2 cellular contexts compared by ENCODE assay signal in genomic region chr2:127417406-127417805, GRCh38.
TF ChIP-seq lines count a peak whose summit lies in the region.

No MANE protein-coding gene starts in this region.

TF ChIP-seq in IMR-90, 13 proteins besides CTCF, POLR2A, EP300 and RAD21:
- TF ChIP-seq CHD1 (IDR thresholded peaks at IDR 0.05; ENCODE audit: low read depth, low read length) = no peak
- TF ChIP-seq, protein P1, sequence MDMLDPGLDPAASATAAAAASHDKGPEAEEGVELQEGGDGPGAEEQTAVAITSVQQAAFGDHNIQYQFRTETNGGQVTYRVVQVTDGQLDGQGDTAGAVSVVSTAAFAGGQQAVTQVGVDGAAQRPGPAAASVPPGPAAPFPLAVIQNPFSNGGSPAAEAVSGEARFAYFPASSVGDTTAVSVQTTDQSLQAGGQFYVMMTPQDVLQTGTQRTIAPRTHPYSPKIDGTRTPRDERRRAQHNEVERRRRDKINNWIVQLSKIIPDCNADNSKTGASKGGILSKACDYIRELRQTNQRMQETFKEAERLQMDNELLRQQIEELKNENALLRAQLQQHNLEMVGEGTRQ (IDR thresholded peaks at IDR 0.05; ENCODE audit: low read depth, low read length) = no peak
- no peak for TF ChIP-seq MXI1 (IDR thresholded peaks at IDR 0.05; ENCODE audit: borderline replicate concordance, low read depth, low read length)
- TF ChIP-seq SMC3 (IDR thresholded peaks at IDR 0.05; ENCODE audit: low read depth, low read length) = no peak
- no peak for TF ChIP-seq MAZ (IDR thresholded peaks at IDR 0.05; ENCODE audit: borderline replicate concordance, low read depth, low read length)
- TF ChIP-seq NFE2L2 (IDR thresholded peaks at IDR 0.05; ENCODE audit: low read depth, low read length) = no peak
- no peak for TF ChIP-seq BHLHE40 (IDR thresholded peaks at IDR 0.05; ENCODE audit: low read depth, low read length)
- no peak for TF ChIP-seq FOS (IDR thresholded peaks at IDR 0.05; ENCODE audit: low read depth, low read length)
- no peak for TF ChIP-seq RCOR1 (IDR thresholded peaks at IDR 0.05; ENCODE audit: insufficient replicate concordance, low read length)
- TF ChIP-seq CEBPB (IDR thresholded peaks at IDR 0.05; ENCODE audit: low read depth, low read length) = no peak
- TF ChIP-seq RFX5 (IDR thresholded peaks at IDR 0.05; ENCODE audit: low read depth, low read length) = no peak
- TF ChIP-seq MAFK (IDR thresholded peaks at IDR 0.05; ENCODE audit: low read depth, low read length) = no peak
- TF ChIP-seq ELK1 (IDR thresholded peaks at IDR 0.05; ENCODE audit: borderline replicate concordance, low read depth, low read length) = no peak

TF ChIP-seq in HepG2, 621 proteins besides CTCF, POLR2A, EP300 and RAD21:
- TF ChIP-seq ZNF274 (CRISPR knock-in tag; IDR thresholded peaks at IDR 0.05) (no peak), SP2 (CRISPR knock-in tag; IDR thresholded peaks at IDR 0.05) (0 out of 2 replicates have a peak, but pooled peaks have one; percentile 8), THRA (CRISPR knock-in tag; IDR thresholded peaks at IDR 0.05; ENCODE audit: borderline replicate concordance) (no peak), ZNF605 (CRISPR knock-in tag; IDR thresholded peaks at IDR 0.05) (0 out of 2 replicates have a peak, but pooled peaks have one; percentile 1), IRX3 (CRISPR knock-in tag; IDR thresholded peaks at IDR 0.05; ENCODE audit: borderline replicate concordance, low read depth) (0 out of 2 replicates have a peak, but pooled peaks have one; percentile 34), ZNF674 (CRISPR knock-in tag; IDR thresholded peaks at IDR 0.05; ENCODE audit: low read depth) (no peak), ZNF891 (CRISPR knock-in tag; IDR thresholded peaks at IDR 0.05) (0 out of 2 replicates have a peak, but pooled peaks have one; percentile 35)
- TF ChIP-seq, protein P2, sequence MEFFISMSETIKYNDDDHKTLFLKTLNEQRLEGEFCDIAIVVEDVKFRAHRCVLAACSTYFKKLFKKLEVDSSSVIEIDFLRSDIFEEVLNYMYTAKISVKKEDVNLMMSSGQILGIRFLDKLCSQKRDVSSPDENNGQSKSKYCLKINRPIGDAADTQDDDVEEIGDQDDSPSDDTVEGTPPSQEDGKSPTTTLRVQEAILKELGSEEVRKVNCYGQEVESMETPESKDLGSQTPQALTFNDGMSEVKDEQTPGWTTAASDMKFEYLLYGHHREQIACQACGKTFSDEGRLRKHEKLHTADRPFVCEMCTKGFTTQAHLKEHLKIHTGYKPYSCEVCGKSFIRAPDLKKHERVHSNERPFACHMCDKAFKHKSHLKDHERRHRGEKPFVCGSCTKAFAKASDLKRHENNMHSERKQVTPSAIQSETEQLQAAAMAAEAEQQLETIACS (CRISPR knock-in tag; IDR thresholded peaks at IDR 0.05) = no peak
- TF ChIP-seq, protein P3, sequence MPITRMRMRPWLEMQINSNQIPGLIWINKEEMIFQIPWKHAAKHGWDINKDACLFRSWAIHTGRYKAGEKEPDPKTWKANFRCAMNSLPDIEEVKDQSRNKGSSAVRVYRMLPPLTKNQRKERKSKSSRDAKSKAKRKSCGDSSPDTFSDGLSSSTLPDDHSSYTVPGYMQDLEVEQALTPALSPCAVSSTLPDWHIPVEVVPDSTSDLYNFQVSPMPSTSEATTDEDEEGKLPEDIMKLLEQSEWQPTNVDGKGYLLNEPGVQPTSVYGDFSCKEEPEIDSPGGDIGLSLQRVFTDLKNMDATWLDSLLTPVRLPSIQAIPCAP (CRISPR knock-in tag; IDR thresholded peaks at IDR 0.05; ENCODE audit: low read depth) = no peak
- TF ChIP-seq, protein P4, sequence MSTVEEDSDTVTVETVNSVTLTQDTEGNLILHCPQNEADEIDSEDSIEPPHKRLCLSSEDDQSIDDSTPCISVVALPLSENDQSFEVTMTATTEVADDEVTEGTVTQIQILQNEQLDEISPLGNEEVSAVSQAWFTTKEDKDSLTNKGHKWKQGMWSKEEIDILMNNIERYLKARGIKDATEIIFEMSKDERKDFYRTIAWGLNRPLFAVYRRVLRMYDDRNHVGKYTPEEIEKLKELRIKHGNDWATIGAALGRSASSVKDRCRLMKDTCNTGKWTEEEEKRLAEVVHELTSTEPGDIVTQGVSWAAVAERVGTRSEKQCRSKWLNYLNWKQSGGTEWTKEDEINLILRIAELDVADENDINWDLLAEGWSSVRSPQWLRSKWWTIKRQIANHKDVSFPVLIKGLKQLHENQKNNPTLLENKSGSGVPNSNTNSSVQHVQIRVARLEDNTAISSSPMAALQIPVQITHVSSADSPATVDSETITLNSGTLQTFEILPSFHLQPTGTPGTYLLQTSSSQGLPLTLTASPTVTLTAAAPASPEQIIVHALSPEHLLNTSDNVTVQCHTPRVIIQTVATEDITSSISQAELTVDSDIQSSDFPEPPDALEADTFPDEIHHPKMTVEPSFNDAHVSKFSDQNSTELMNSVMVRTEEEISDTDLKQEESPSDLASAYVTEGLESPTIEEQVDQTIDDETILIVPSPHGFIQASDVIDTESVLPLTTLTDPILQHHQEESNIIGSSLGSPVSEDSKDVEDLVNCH (CRISPR knock-in tag; IDR thresholded peaks at IDR 0.05) = no peak
TF ChIP-seq in HepG2: peak in this region for 4.
